In the genomic region with DNA sequence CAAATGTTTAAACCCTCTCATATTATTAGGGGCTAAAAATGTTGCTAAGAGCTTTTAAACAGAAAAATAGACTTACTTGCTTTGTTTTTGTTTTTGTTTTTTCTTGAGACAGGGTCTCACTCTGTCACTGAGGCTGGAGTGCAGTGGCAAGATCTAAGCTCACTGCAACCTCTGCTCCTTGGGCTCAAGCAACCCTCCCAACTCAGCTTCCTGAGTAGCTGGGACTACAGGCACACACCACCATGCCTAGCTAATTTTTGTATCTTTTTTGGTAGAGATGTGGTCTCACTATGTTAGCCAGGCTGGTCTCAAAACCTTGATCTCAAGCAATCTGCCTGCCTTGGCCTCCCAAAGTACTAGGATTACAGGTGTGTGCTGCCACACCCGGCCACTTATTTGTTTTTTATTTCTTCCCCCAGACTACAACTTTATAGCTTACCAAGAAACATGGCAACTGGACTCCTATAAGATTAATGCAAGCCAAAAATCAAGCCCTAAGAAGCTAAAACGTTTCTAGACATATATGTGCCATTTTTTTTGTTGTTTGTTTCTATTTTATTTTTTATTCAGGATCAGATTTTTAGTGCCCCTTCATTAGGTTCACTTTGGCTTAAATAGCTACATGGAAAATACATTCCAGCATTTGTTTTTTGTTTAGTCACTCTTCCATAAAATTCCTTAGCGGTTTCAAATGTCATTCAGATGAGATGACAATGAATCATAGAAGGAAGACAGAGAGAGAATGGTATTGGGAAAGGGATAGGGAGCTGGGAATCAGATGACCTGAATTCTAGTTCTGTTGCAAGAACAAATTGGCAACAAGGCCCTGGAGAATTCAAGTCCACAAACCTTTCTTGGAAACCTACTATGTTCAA, we compare ENCODE assay signal across 1 cellular context.
A peak's percentile ranks its signal among the peaks of the same experiment; 100 is the strongest.
TF ChIP-seq lines count a peak whose summit lies in the region.

No MANE protein-coding gene starts in this region.

TF ChIP-seq in HCT116, 20 proteins besides CTCF, POLR2A, EP300 and RAD21 (continued from another document):
- TF ChIP-seq REST (IDR thresholded peaks at IDR 0.05; ENCODE audit: low read depth) (no peak), FOSL1 (IDR thresholded peaks at IDR 0.05; ENCODE audit: low read depth) (peak; percentile 91), SP1 (IDR thresholded peaks at IDR 0.05; ENCODE audit: low read depth) (peak; percentile 81), EGR1 (IDR thresholded peaks at IDR 0.05; ENCODE audit: low read depth) (peak; percentile 37; the same call in 1 of the 2 replicates), JUND (IDR thresholded peaks at IDR 0.05) (peak; percentile 83), TCF7L2 (IDR thresholded peaks at IDR 0.05; ENCODE audit: borderline replicate concordance, extremely low read depth, insufficient read depth, insufficient read length) (no peak)
